ENCODE assay signal across 1 cellular context in the genomic region with DNA sequence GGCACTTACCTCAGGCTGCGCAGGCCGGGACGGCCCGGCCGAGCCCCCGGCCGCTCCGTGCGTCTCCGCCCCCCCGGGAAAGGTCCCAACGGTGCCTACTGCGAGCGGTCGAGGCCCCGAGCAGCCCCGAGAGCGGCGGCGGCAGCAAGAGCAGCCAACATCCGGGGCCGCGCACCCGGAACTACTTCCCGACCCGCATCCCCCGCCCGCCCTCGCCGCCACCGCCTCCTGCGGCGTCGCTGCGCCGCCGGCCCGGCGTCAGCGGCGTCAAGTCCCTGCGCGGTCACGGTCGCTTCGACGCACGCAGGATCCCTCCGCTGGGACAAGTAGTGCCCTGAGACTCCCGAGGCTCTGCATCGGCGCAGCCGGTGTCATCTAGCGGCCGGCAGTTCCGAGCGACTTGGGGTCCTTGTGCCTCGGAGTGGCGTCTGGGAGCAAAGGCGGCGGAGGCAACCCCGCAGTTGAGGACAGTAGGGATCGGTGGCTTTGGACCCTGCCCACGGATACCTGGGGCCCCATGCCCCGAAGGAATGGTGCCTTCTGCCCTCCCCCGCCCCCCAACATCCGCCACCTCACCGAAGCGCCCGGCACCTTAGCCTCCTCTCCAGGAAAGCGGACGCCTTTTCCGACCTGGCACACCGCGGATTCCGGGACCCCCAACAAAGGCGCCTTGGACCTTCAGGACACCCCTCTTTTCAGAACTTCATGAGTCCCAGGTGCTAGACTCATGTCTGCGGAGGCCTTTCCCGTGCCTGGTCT.
A peak's percentile ranks its signal among the peaks of the same experiment; 100 is the strongest.
TF ChIP-seq lines count a peak whose summit lies in the region.

FOXJ3 (minus strand) TSS at position 186 of the 759 bp plus-strand sequence. CDS start 24,142 bp downstream, outside the sequence.

TF ChIP-seq in WTC11, 78 proteins besides CTCF, POLR2A, EP300 and RAD21 (continued from another document):
- TF ChIP-seq TCF7 (CRISPR knock-in tag; IDR thresholded peaks at IDR 0.05; ENCODE audit: low read depth) (peak; percentile 71; the same call in 1 of the 2 replicates), CREM (CRISPR knock-in tag; IDR thresholded peaks at IDR 0.05) (peak; percentile 78; the same call in 1 of the 2 replicates), CBFB (CRISPR knock-in tag; IDR thresholded peaks at IDR 0.05; ENCODE audit: low read depth) (no peak; the same call in none of the 2 replicates), ELF4 (CRISPR knock-in tag; IDR thresholded peaks at IDR 0.05; ENCODE audit: low read depth) (no peak), SOX15 (CRISPR knock-in tag; IDR thresholded peaks at IDR 0.05) (no peak), CREB1 (CRISPR knock-in tag; IDR thresholded peaks at IDR 0.05) (peak; percentile 80; the same call in 1 of the 2 replicates), ZNF138 (CRISPR knock-in tag; conservative IDR thresholded peaks at IDR 0.05) (no peak)
- TF ChIP-seq, protein P1, sequence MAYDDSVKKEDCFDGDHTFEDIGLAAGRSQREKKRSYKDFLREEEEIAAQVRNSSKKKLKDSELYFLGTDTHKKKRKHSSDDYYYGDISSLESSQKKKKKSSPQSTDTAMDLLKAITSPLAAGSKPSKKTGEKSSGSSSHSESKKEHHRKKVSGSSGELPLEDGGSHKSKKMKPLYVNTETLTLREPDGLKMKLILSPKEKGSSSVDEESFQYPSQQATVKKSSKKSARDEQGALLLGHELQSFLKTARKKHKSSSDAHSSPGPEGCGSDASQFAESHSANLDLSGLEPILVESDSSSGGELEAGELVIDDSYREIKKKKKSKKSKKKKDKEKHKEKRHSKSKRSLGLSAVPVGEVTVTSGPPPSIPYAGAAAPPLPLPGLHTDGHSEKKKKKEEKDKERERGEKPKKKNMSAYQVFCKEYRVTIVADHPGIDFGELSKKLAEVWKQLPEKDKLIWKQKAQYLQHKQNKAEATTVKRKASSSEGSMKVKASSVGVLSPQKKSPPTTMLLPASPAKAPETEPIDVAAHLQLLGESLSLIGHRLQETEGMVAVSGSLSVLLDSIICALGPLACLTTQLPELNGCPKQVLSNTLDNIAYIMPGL (CRISPR knock-in tag; IDR thresholded peaks at IDR 0.05) = peak; percentile 98
- TF ChIP-seq, protein P2, sequence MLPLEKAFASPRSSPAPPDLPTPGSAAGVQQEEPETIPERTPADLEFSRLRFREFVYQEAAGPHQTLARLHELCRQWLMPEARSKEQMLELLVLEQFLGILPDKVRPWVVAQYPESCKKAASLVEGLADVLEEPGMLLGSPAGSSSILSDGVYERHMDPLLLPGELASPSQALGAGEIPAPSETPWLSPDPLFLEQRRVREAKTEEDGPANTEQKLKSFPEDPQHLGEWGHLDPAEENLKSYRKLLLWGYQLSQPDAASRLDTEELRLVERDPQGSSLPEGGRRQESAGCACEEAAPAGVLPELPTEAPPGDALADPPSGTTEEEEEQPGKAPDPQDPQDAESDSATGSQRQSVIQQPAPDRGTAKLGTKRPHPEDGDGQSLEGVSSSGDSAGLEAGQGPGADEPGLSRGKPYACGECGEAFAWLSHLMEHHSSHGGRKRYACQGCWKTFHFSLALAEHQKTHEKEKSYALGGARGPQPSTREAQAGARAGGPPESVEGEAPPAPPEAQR (CRISPR knock-in tag; IDR thresholded peaks at IDR 0.05) = no peak
- TF ChIP-seq, protein P3, sequence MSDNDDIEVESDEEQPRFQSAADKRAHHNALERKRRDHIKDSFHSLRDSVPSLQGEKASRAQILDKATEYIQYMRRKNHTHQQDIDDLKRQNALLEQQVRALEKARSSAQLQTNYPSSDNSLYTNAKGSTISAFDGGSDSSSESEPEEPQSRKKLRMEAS (CRISPR knock-in tag; IDR thresholded peaks at IDR 0.05) = peak; percentile 68; the same call in 1 of the 2 replicates
